Comparison of ENCODE assay signal across 14 cellular contexts in genomic region chr11:73085189-73085875, GRCh38. TPM values are rescaled to one million over a fixed set of nuclear protein-coding genes. Genes with fewer than 3 reads are reported as not detected.
DNase-seq lines count a peak whose midpoint lies in the region; ATAC-seq and TF ChIP-seq lines count a peak whose summit lies in the region.
"Had no signal": no experiment of that assay in that cellular context is flagged by ENCODE, and none has a peak within 500 bp of the region (broad histone marks: within the 10 kb centered on the region; RNA-seq: fewer than 3 reads in every experiment).

No MANE protein-coding gene starts in this region.

- no peak overlapping the region for H3K4me3 Mint-ChIP-seq in Calu3 (ENCODE audit: low read depth, unreplicated experiment)
- H3K4me3 Mint-ChIP-seq: natural killer cell had no signal

- no peaks in the 10 kb centered on the region for H3K4me1 Mint-ChIP-seq in Calu3 (ENCODE audit: low read depth, unreplicated experiment)

- no peaks in the 10 kb centered on the region for H3K9me3 Mint-ChIP-seq in Calu3 (ENCODE audit: low read depth, unreplicated experiment)
- H3K9me3 Mint-ChIP-seq: natural killer cell had no signal

- no peaks in the 10 kb centered on the region for H3K9me3 ChIP-seq in lower lobe of right lung
- H3K9me3 ChIP-seq: stomach had no signal

- no peaks in the 10 kb centered on the region for H3K27me3 ChIP-seq in lower lobe of right lung (ENCODE audit: low read depth)
- H3K27me3 ChIP-seq: stomach had no signal

- intact Hi-C loops in lower lobe of right lung (cut with DNase I) (no loop called here), Calu3 (cut with micrococcal nuclease; ENCODE audit: unreplicated experiment) (no loop called here)

- no peaks in the 10 kb centered on the region for H3K36me3 ChIP-seq in lower lobe of right lung

- H3K27ac Mint-ChIP-seq in Calu3 (ENCODE audit: unreplicated experiment) = no peak overlapping the region

- H3K27ac ChIP-seq in lower lobe of right lung = no peak overlapping the region
- H3K27ac ChIP-seq: C4-2B, stomach had no signal

- DNase-seq in Ammon's horn (ENCODE audit: low spot score) (peak; percentile 60), HuH-7 (ENCODE audit: low spot score) (peak; percentile 4), astrocyte of the hippocampus (ENCODE audit: low read depth, low spot score) (peak; percentile 36), lower lobe of right lung (no peak), HT-29 (ENCODE audit: low spot score) (no peak), Calu3 (no peak), NCI-H2171 treated with DMSO at 0.1 percent for 48 hours (lab: John Stamatoyannopoulos, UW) (no peak), DMS 273 treated with DMSO at 0.1 percent for 48 hours (lab: John Stamatoyannopoulos, UW) (no peak)
- DNase-seq: activated CD4-positive, CD25-positive, alpha-beta regulatory T cell treated with anti-CD3 and anti-CD28 coated beads, Interleukin-2, amount 50 U/mL, for 72 hours; activated gamma-delta T cell treated with Interleukin-2 at 50 U/mL for 16 hours; natural killer cell; NCI-H2081 treated with DMSO at 0.1 percent for 48 hours; stomach had no signal

- peak; percentile 47 to 56 for ATAC-seq in lower lobe of right lung
- ATAC-seq: natural killer cell had no signal

- H3K36me3 Mint-ChIP-seq in Calu3 (ENCODE audit: insufficient read depth, unreplicated experiment) = no peaks in the 10 kb centered on the region
- H3K36me3 Mint-ChIP-seq: natural killer cell had no signal

- CTCF ChIA-PET in Calu3 (lab: Charles Lee) = interaction anchor here (1.4 kb wide), 1 partner anchor 70 kb away, joined by 3 read pairs; no protein-coding TSS in a partner anchor

- no peaks in the 10 kb centered on the region for H3K27me3 Mint-ChIP-seq in Calu3 (ENCODE audit: unreplicated experiment)

- TF ChIP-seq CTCF in lower lobe of right lung (IDR thresholded peaks at IDR 0.05) (no peak), Calu3 (IDR thresholded peaks at IDR 0.05; ENCODE audit: unreplicated experiment) (no peak)

- no TSS peak for BruUV-seq in Calu3 (replicated peaks; lab: Mats Ljungman, UMichigan)

- H3K4me1 ChIP-seq in lower lobe of right lung = peaks cover 20% of the 10 kb centered on the region

- H3K4me3 ChIP-seq in lower lobe of right lung = no peak overlapping the region
- H3K4me3 ChIP-seq: stomach had no signal

RNA-seq across cellular contexts. Expression of gene FCHSD2, which starts 56.8 kb away (rescaled TPM):
- total RNA-seq in lower lobe of right lung (59.0 TPM), Calu3 (2022) (16.2 and 16.4 TPM in 2 replicates)
- 2.9 and 4.8 TPM in 2 replicates for total RNA-seq in HT-29 (2014; rRNA removed; shearing (Covaris generic))

Comparison
In these comparisons a context has a peak if more than half of its experiments do, and no peak if none do; other contexts are left out.
1. DNase-seq: peak in Ammon's horn (single experiment), HuH-7 (single experiment) and astrocyte of the hippocampus (single experiment); none in lower lobe of right lung (single experiment), HT-29 (single experiment), Calu3 (single experiment), NCI-H2171 treated with DMSO at 0.1 percent for 48 hours (single experiment) and DMS 273 treated with DMSO at 0.1 percent for 48 hours (single experiment).